Comparison of ENCODE assay signal across 18 cellular contexts in genomic region chr12:54056110-54056509, GRCh38. TPM values are rescaled to one million over a fixed set of nuclear protein-coding genes. Genes with fewer than 3 reads are reported as not detected.
A peak's percentile ranks its signal among the peaks of the same experiment; 100 is the strongest.
DNase-seq lines count a peak whose midpoint lies in the region; ATAC-seq and TF ChIP-seq lines count a peak whose summit lies in the region.
"Had no signal": no experiment of that assay in that cellular context is flagged by ENCODE, and none has a peak within 500 bp of the region (broad histone marks: within the 10 kb centered on the region; RNA-seq: fewer than 3 reads in every experiment).

No MANE protein-coding gene starts in this region.

- H3K27me3 Mint-ChIP-seq in central memory CD8-positive, alpha-beta T cell, result peaks cover 46% of the 10 kb centered on the region
- no peaks in the 10 kb centered on the region for H3K27me3 Mint-ChIP-seq in nephron progenitor cell (ENCODE audit: low read depth, poor library complexity)

- peaks cover 38% of the 10 kb centered on the region for H3K4me1 Mint-ChIP-seq in central memory CD8-positive, alpha-beta T cell
- peaks cover 100% of the 10 kb centered on the region for H3K4me1 Mint-ChIP-seq in nephron progenitor cell

- TF ChIP-seq CTCF in HEK293 (tag by site-specific recombination; IDR thresholded peaks at IDR 0.05) (no peak), nephron progenitor cell (IDR thresholded peaks at IDR 0.05) (no peak), omental fat pad (IDR thresholded peaks at IDR 0.05) (no peak)

- H3K27me3 ChIP-seq in ACC112 (ENCODE audit: insufficient read depth, low read length), result no peaks in the 10 kb centered on the region

- DNase-seq in central memory CD8-positive, alpha-beta T cell (ENCODE audit: low spot score in 2 of 2), result no peak
- DNase-seq in nephron progenitor cell (no peak), DMS153 (lab: John Stamatoyannopoulos, UW) (no peak), COR-L47 (lab: John Stamatoyannopoulos, UW) (no peak), omental fat pad (ENCODE audit: low spot score) (no peak)
- DNase-seq: CD4-positive, alpha-beta memory T cell; IMR-90; NCI-H1092 treated with DMSO at 0.1 percent for 48 hours; NCI-H146; NCI-H510A; NCI-H748 treated with DMSO at 0.1 percent for 48 hours; SHP77 had no signal

- 0 out of 2 replicates have a peak overlapping the region, but pooled peaks have one; percentile 50 for H3K4me3 ChIP-seq in ACC112 (ENCODE audit: low read depth, low read length)
- no peak overlapping the region for H3K4me3 ChIP-seq in HEK293 (ENCODE audit: low read depth, low read length)
- H3K4me3 ChIP-seq: BLaER1, HAP-1, SK-N-MC had no signal

- H3K4me1 ChIP-seq in ACC112 (ENCODE audit: control insufficient read depth, insufficient read depth, low read length, unreplicated experiment), result peaks cover 18% of the 10 kb centered on the region
- peaks cover 70% of the 10 kb centered on the region for H3K4me1 ChIP-seq in HEK293 (ENCODE audit: control insufficient read depth, insufficient read depth, low read length)
- H3K4me1 ChIP-seq: BLaER1 had no signal

- no peak overlapping the region for H3K27ac Mint-ChIP-seq in central memory CD8-positive, alpha-beta T cell (ENCODE audit: low read depth)
- H3K27ac Mint-ChIP-seq in nephron progenitor cell, result peak overlapping the region; percentile 64
- H3K27ac Mint-ChIP-seq: CD4-positive, alpha-beta memory T cell had no signal

- H3K9me3 Mint-ChIP-seq in central memory CD8-positive, alpha-beta T cell, result no peaks in the 10 kb centered on the region
- H3K9me3 Mint-ChIP-seq in nephron progenitor cell, result no peaks in the 10 kb centered on the region
- H3K9me3 Mint-ChIP-seq: CD4-positive, alpha-beta memory T cell had no signal

- H3K27ac ChIP-seq in ACC112 (ENCODE audit: low read depth, low read length) (no peak overlapping the region), HEK293 (ENCODE audit: extremely low read depth, low read depth, low read length) (peak overlapping the region; percentile 21; the same call in 1 of the 2 replicates)
- H3K27ac ChIP-seq: BLaER1, SK-N-MC had no signal

- no peak overlapping the region for H2AFZ ChIP-seq in ACC112 (ENCODE audit: low read length, unreplicated experiment)

- no peaks in the 10 kb centered on the region for H3K9me3 ChIP-seq in HEK293 (ENCODE audit: control insufficient read depth, insufficient read depth, low read depth, low read length)
- H3K9me3 ChIP-seq: HAP-1 had no signal

- CTCF ChIA-PET in HEK293 (lab: Yijun Ruan, JAX), result interaction anchor here (0.6 to 2.6 kb wide), 5 partner anchors 16 to 134 kb away, joined by 3 to 12 read pairs (median 5); partner anchors contain the start of gene HOXC5

- H3K36me3 ChIP-seq in ACC112 (ENCODE audit: insufficient read depth, low read length) (no peaks in the 10 kb centered on the region), HEK293 (ENCODE audit: control insufficient read depth in 2 of 2, insufficient read depth in 1 of 2, low read length in 2 of 2) (peaks cover 0 to 19% of the 10 kb centered on the region in 2 experiments; a peak in 1 of 3 replicates)
- H3K36me3 ChIP-seq: BLaER1, HAP-1 had no signal

- ATAC-seq in central memory CD8-positive, alpha-beta T cell (replicated peaks; ENCODE audit: extremely low read depth, poor library complexity, severe bottlenecking), result no peak
- ATAC-seq in omental fat pad (ENCODE audit: low FRiP score), result no peak

- H3K79me2 ChIP-seq in ACC112 (ENCODE audit: control insufficient read depth, insufficient read depth, low read length, unreplicated experiment), result peaks cover 13% of the 10 kb centered on the region

- peaks cover 15% of the 10 kb centered on the region for H3K36me3 Mint-ChIP-seq in central memory CD8-positive, alpha-beta T cell (ENCODE audit: insufficient read depth)
- H3K36me3 Mint-ChIP-seq in nephron progenitor cell (ENCODE audit: low read depth), result peaks cover 30% of the 10 kb centered on the region
- H3K36me3 Mint-ChIP-seq: CD4-positive, alpha-beta memory T cell had no signal

- peak overlapping the region; percentile 3 for H3K4me3 Mint-ChIP-seq in central memory CD8-positive, alpha-beta T cell
- peak overlapping the region; percentile 61 for H3K4me3 Mint-ChIP-seq in nephron progenitor cell

- POLR2A ChIA-PET in HEK293 (lab: Yijun Ruan, JAX), result interaction anchor here (0.5 to 1.4 kb wide), 3 partner anchors 14 to 70 kb away, joined by 3 to 4 read pairs (median 3); no protein-coding TSS in a partner anchor

TF ChIP-seq in HEK293, 187 proteins besides CTCF, POLR2A, EP300 and RAD21 (continues in another document):
- no peak for TF ChIP-seq ZNF544 (tag by site-specific recombination; IDR thresholded peaks at IDR 0.05)
- TF ChIP-seq PRDM2 (tag by site-specific recombination; IDR thresholded peaks at IDR 0.05; ENCODE audit: borderline replicate concordance), result no peak
- TF ChIP-seq ZNF623 (tag by site-specific recombination; IDR thresholded peaks at IDR 0.05), result no peak
- TF ChIP-seq IKZF3 (tag by site-specific recombination; IDR thresholded peaks at IDR 0.05), result no peak
- no peak for TF ChIP-seq HIC1 (tag by site-specific recombination; IDR thresholded peaks at IDR 0.05)
- TF ChIP-seq MZF1 (tag by site-specific recombination; IDR thresholded peaks at IDR 0.05; ENCODE audit: borderline replicate concordance), result no peak
- peak; percentile 73; the same call in 1 of the 2 replicates for TF ChIP-seq ZBTB48 (tag by site-specific recombination; IDR thresholded peaks at IDR 0.05)

RNA-seq across cellular contexts. Expression of gene HOXC4, which starts 2.5 kb away (rescaled TPM):
- total RNA-seq in omental fat pad, result 1 to 10 TPM in 3 of 4 donors, under 1 TPM in 1; 0.84 to 1.3 (median 1.1) TPM
- total RNA-seq: A172; CD4-positive, alpha-beta memory T cell had no signal

RNA-seq across cellular contexts. Expression of gene HOXC5, which starts 23.3 kb away (rescaled TPM):
- total RNA-seq in omental fat pad, result under 1 TPM in 3 of 4 donors, not detected in 1; 0.28 to 0.63 (median 0.50) TPM
- total RNA-seq: A172; CD4-positive, alpha-beta memory T cell; IMR-90 had no signal

RNA-seq across cellular contexts. Expression of gene HOXC6, which starts 27.9 kb away (rescaled TPM):
- total RNA-seq in omental fat pad, result 1 to 10 TPM in 2 of 4 donors, under 1 TPM in 2; 0.24 to 1.7 (median 1.2) TPM
- total RNA-seq: CD4-positive, alpha-beta memory T cell; IMR-90 had no signal

RNA-seq across cellular contexts. Expression of gene HOXC8, which starts 47.3 kb away (rescaled TPM):
- total RNA-seq in omental fat pad, result under 1 TPM in 2 of 4 donors, not detected in 2; 0.19 to 0.24 TPM
- total RNA-seq: A172; CD4-positive, alpha-beta memory T cell had no signal

RNA-seq across cellular contexts. Expression of gene HOXC9, which starts 56.1 kb away (rescaled TPM):
- 1 to 10 TPM in 1 of 4 donors, under 1 TPM in 2, not detected in 1; 0.28 to 2.0 (median 0.44) TPM for total RNA-seq in omental fat pad
- total RNA-seq: CD4-positive, alpha-beta memory T cell; IMR-90 had no signal
